Comparison of ENCODE assay signal across 8 cellular contexts in genomic region chr3:4987374-4988296, GRCh38. TPM values are rescaled to one million over a fixed set of nuclear protein-coding genes. Genes with fewer than 3 reads are reported as not detected.
DNase-seq lines count a peak whose midpoint lies in the region; ATAC-seq and TF ChIP-seq lines count a peak whose summit lies in the region.

No MANE protein-coding gene starts in this region.

- peak overlapping the region; percentile 94 for H3K27ac Mint-ChIP-seq in activated CD4-positive, alpha-beta T cell treated with anti-CD3 and anti-CD28 coated beads, Interleukin-2, amount 10 ng/mL, durations not matched to agents 24 days and 14 days
- peak overlapping the region; percentile 91 for H3K27ac Mint-ChIP-seq in activated naive CD8-positive, alpha-beta T cell treated with anti-CD3 and anti-CD28 coated beads, Interleukin-2, amount 10 ng/mL, durations not matched to agents 7 days and 5 days

- H3K4me3 Mint-ChIP-seq in activated CD4-positive, alpha-beta T cell treated with anti-CD3 and anti-CD28 coated beads, Interleukin-2, amount 10 ng/mL, durations not matched to agents 24 days and 14 days = peak overlapping the region; percentile 84
- peak overlapping the region; percentile 92 for H3K4me3 Mint-ChIP-seq in activated naive CD8-positive, alpha-beta T cell treated with anti-CD3 and anti-CD28 coated beads, Interleukin-2, amount 10 ng/mL, durations not matched to agents 7 days and 5 days

- peaks cover 35% of the 10 kb centered on the region for H3K36me3 Mint-ChIP-seq in activated CD4-positive, alpha-beta T cell treated with anti-CD3 and anti-CD28 coated beads, Interleukin-2, amount 10 ng/mL, durations not matched to agents 24 days and 14 days (ENCODE audit: low read depth)
- H3K36me3 Mint-ChIP-seq in activated naive CD8-positive, alpha-beta T cell treated with anti-CD3 and anti-CD28 coated beads, Interleukin-2, amount 10 ng/mL, durations not matched to agents 7 days and 5 days = peaks cover 35% of the 10 kb centered on the region

- H3K4me3 ChIP-seq in kidney epithelial cell (ENCODE audit: low read depth, low read length) (peak overlapping the region; percentile 11), thoracic aorta (peak overlapping the region; percentile 74)

- peaks cover 33 to 59% of the 10 kb centered on the region in 2 donors for H3K4me1 ChIP-seq in thoracic aorta (ENCODE audit: control insufficient read depth in 1 of 2, low read depth in 2 of 2)

- H3K4me1 Mint-ChIP-seq in activated CD4-positive, alpha-beta T cell treated with anti-CD3 and anti-CD28 coated beads, Interleukin-2, amount 10 ng/mL, durations not matched to agents 24 days and 14 days = peaks cover 54% of the 10 kb centered on the region
- H3K4me1 Mint-ChIP-seq in activated naive CD8-positive, alpha-beta T cell treated with anti-CD3 and anti-CD28 coated beads, Interleukin-2, amount 10 ng/mL, durations not matched to agents 7 days and 5 days = peaks cover 46% of the 10 kb centered on the region

- no peaks in the 10 kb centered on the region for H3K27me3 Mint-ChIP-seq in activated CD4-positive, alpha-beta T cell treated with anti-CD3 and anti-CD28 coated beads, Interleukin-2, amount 10 ng/mL, durations not matched to agents 24 days and 14 days
- H3K27me3 Mint-ChIP-seq in activated naive CD8-positive, alpha-beta T cell treated with anti-CD3 and anti-CD28 coated beads, Interleukin-2, amount 10 ng/mL, durations not matched to agents 7 days and 5 days = no peaks in the 10 kb centered on the region

- peaks cover 6% of the 10 kb centered on the region for H3K36me3 ChIP-seq in kidney epithelial cell (ENCODE audit: control insufficient read depth, insufficient read depth, low read length)
- H3K36me3 ChIP-seq in thoracic aorta = peaks cover 9% of the 10 kb centered on the region

- H3K27me3 ChIP-seq in kidney epithelial cell (ENCODE audit: control insufficient read depth, insufficient read depth, low read length) (no peaks in the 10 kb centered on the region), thoracic aorta (replicated peaks; ENCODE audit: insufficient read depth) (no peaks in the 10 kb centered on the region)

- intact Hi-C loops in activated CD4-positive, alpha-beta T cell treated with anti-CD3 and anti-CD28 coated beads, Interleukin-2, amount 10 ng/mL, durations not matched to agents 24 days and 14 days (cut with micrococcal nuclease) = loop anchor here (2.0 kb wide), 1 partner anchor 69 kb away; no protein-coding TSS in a partner anchor

- no peak for DNase-seq in activated CD4-positive, alpha-beta T cell treated with anti-CD3 and anti-CD28 coated beads, Interleukin-2, amount 10 ng/mL, durations not matched to agents 24 days and 14 days
- no peak for DNase-seq in activated CD4-positive, alpha-beta T cell treated with anti-CD3 and anti-CD28 coated beads, Interleukin-2, amount 50 U/mL, for 4 hours
- DNase-seq in activated naive CD8-positive, alpha-beta T cell treated with anti-CD3 and anti-CD28 coated beads, Interleukin-2, amount 10 ng/mL, durations not matched to agents 7 days and 5 days = no peak
- no peak for DNase-seq in kidney epithelial cell (ENCODE audit: low read depth)
- no peak for DNase-seq in thoracic aorta (ENCODE audit: low spot score)
- no peak for DNase-seq in ureter (ENCODE audit: low spot score)
- no peak for DNase-seq in medulla oblongata (ENCODE audit: extremely low spot score)

- no peaks in the 10 kb centered on the region for H3K9me3 Mint-ChIP-seq in activated CD4-positive, alpha-beta T cell treated with anti-CD3 and anti-CD28 coated beads, Interleukin-2, amount 10 ng/mL, durations not matched to agents 24 days and 14 days
- H3K9me3 Mint-ChIP-seq in activated naive CD8-positive, alpha-beta T cell treated with anti-CD3 and anti-CD28 coated beads, Interleukin-2, amount 10 ng/mL, durations not matched to agents 7 days and 5 days = no peaks in the 10 kb centered on the region

- POLR2A ChIA-PET in activated naive CD8-positive, alpha-beta T cell treated with anti-CD3 and anti-CD28 coated beads, Interleukin-2, amount 10 ng/mL, durations not matched to agents 7 days and 5 days (lab: Charles Lee) = interaction anchor here (0.8 to 14.2 kb wide), 11 partner anchors 10 to 267 kb away, joined by 3 to 734 read pairs (median 13); partner anchors contain the start of gene BHLHE40

- peak overlapping the region; percentile 99 for H3K27ac ChIP-seq in thoracic aorta

- TF ChIP-seq CTCF in kidney epithelial cell (IDR thresholded peaks at IDR 0.05; ENCODE audit: insufficient read depth, low read length, poor library complexity, severe bottlenecking) = no peak
- TF ChIP-seq CTCF in thoracic aorta (IDR thresholded peaks at IDR 0.05) = no peak

- ATAC-seq in activated naive CD8-positive, alpha-beta T cell treated with anti-CD3 and anti-CD28 coated beads, Interleukin-2, amount 10 ng/mL, durations not matched to agents 7 days and 5 days (ENCODE audit: low read depth) = peak; percentile 0
- no peak for ATAC-seq in thoracic aorta (ENCODE audit: insufficient number of reproducible peaks, low FRiP score, low read depth)
- no peak for ATAC-seq in HG02678 (IDR thresholded peaks at IDR 0.05; ENCODE audit: unreplicated experiment)

- H3K9me3 ChIP-seq in thoracic aorta = no peaks in the 10 kb centered on the region

RNA-seq across cellular contexts. Expression of gene BHLHE40, which starts 8.4 kb away (rescaled TPM):
- total RNA-seq in activated CD4-positive, alpha-beta T cell treated with anti-CD3 and anti-CD28 coated beads, Interleukin-2, amount 10 ng/mL, durations not matched to agents 24 days and 14 days = 368 and 375 TPM in 2 replicates
- total RNA-seq in activated naive CD8-positive, alpha-beta T cell treated with anti-CD3 and anti-CD28 coated beads, Interleukin-2, amount 10 ng/mL, durations not matched to agents 7 days and 5 days = 100 to 1,000 TPM; 208 to 225 TPM
- total RNA-seq in kidney epithelial cell = 174 and 215 TPM in 2 replicates
- total RNA-seq in thoracic aorta = 100 to 1,000 TPM in 1 of 2 donors, 10 to 100 TPM in 1; 47.2 to 109 TPM
- 206 TPM for total RNA-seq in ureter
